In the genomic region with DNA sequence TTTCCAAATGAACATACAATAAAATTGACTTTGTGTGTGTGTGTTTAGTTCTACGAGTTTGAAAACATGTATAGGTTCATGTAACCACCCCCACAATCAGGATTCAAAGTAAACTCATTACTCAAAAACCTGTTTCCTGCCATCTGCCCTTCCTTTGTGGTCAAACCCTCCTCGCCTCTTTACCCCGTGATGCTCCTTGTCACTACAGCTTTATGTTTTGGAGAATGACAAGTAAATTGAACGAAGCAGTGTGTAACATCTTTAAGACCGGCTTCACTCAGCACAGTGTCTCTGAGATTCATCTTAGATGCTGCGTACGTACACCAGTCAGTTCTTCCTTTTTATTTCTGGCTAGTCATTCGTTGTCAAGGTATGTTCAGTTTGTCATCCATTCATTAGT, we compare ENCODE assay signal across 13 cellular contexts. TPM values are rescaled to one million over a fixed set of nuclear protein-coding genes. Genes with fewer than 3 reads are reported as not detected.
DNase-seq lines count a peak whose midpoint lies in the region; ATAC-seq and TF ChIP-seq lines count a peak whose summit lies in the region.
"Had no signal": no experiment of that assay in that cellular context is flagged by ENCODE, and none has a peak within 500 bp of the region (broad histone marks: within the 10 kb centered on the region; RNA-seq: fewer than 3 reads in every experiment).

No MANE protein-coding gene starts in this region.

- no peaks in the 10 kb centered on the region for H3K36me3 ChIP-seq in mammary epithelial cell (ENCODE audit: insufficient read depth, low read length)

- CTCF ChIA-PET in mammary epithelial cell (lab: Charles Lee; ENCODE audit: low non-redundant PET), result no interaction called here

- peak overlapping the region; percentile 74 for H3K4me3 Mint-ChIP-seq in activated naive CD8-positive, alpha-beta T cell

- BruUV-seq in mammary epithelial cell (replicated peaks; lab: Mats Ljungman, UMichigan), result no TSS peak

- peaks cover 36% of the 10 kb centered on the region for H3K4me1 Mint-ChIP-seq in activated naive CD8-positive, alpha-beta T cell (ENCODE audit: low read depth)

- H3K4me1 ChIP-seq in mammary epithelial cell (ENCODE audit: insufficient read depth, low read length), result no peaks in the 10 kb centered on the region
- H3K4me1 ChIP-seq: parathyroid adenoma had no signal

- H3K9me3 Mint-ChIP-seq in activated naive CD8-positive, alpha-beta T cell (ENCODE audit: low read depth), result peaks cover 5% of the 10 kb centered on the region

- H3K27me3 ChIP-seq in mammary epithelial cell (ENCODE audit: insufficient read depth, low read length), result no peaks in the 10 kb centered on the region

- ATAC-seq in HG03354 (IDR thresholded peaks at IDR 0.05; ENCODE audit: poor library complexity, severe bottlenecking, unreplicated experiment), result peak; percentile 55

- no peak overlapping the region for H3K9ac ChIP-seq in mammary epithelial cell (ENCODE audit: insufficient read depth, low read length)
- H3K9ac ChIP-seq: parathyroid adenoma had no signal

- no peaks in the 10 kb centered on the region for H3K9me3 ChIP-seq in mammary epithelial cell (replicated peaks; ENCODE audit: insufficient read depth, low read length)

- TF ChIP-seq CTCF in mammary epithelial cell (conservative IDR thresholded peaks at IDR 0.05 in 1 of 2, IDR thresholded peaks at IDR 0.05 in 1 of 2; ENCODE audit: extremely low read depth in 1 of 2, insufficient read depth in 1 of 2, low read depth in 1 of 2, low read length in 2 of 2), result no peak

- H2AFZ ChIP-seq in mammary epithelial cell (ENCODE audit: low read depth, low read length), result no peak overlapping the region
- H2AFZ ChIP-seq: parathyroid adenoma had no signal

- no peaks in the 10 kb centered on the region for H3K79me2 ChIP-seq in mammary epithelial cell (ENCODE audit: insufficient read depth, low read length)
- H3K79me2 ChIP-seq: parathyroid adenoma had no signal

- H3K27me3 Mint-ChIP-seq in activated naive CD8-positive, alpha-beta T cell, result no peaks in the 10 kb centered on the region

- no peaks in the 10 kb centered on the region for H4K20me1 ChIP-seq in mammary epithelial cell (ENCODE audit: insufficient read depth, low read length)

- peak in 3 of 5 donors; percentile 5 to 92 (median 22) for DNase-seq in T-helper 1 cell
- peak; percentile 9 to 19 for DNase-seq in stimulated activated CD8-positive, alpha-beta memory T cell treated with anti-CD3 and anti-CD28 coated beads, Interleukin-15, amount 100 ng/mL, for 48 hours (ENCODE audit: low read depth in 2 of 2)
- DNase-seq in mammary epithelial cell, result no peak
- DNase-seq in SK-N-DZ (ENCODE audit: low spot score), result no peak
- no peak for DNase-seq in HK-2 (ENCODE audit: unreplicated experiment)
- DNase-seq: DMS 273 treated with DMSO at 0.1 percent for 48 hours; effector CD8-positive, alpha-beta T cell; head of caudate nucleus; NCI-H1105 treated with DMSO at 0.1 percent for 48 hours had no signal

- dilution Hi-C loops in mammary epithelial cell (cut with HindIII; ENCODE audit: low sequenced_read_pairs), result no loop called here

- H3K4me3 ChIP-seq in mammary epithelial cell (replicated peaks in 1 of 3; ENCODE audit: insufficient read depth in 1 of 3, low read depth in 2 of 3, low read length in 3 of 3), result no peak overlapping the region

- H3K4me2 ChIP-seq in mammary epithelial cell (ENCODE audit: insufficient read depth, low read depth, low read length), result no peak overlapping the region

- no peak overlapping the region for H3K27ac ChIP-seq in mammary epithelial cell (ENCODE audit: insufficient read depth, low read depth, low read length)
- H3K27ac ChIP-seq: HL-60, parathyroid adenoma had no signal

- in situ Hi-C loops in mammary epithelial cell (cut with MboI; ENCODE audit: low sequenced_read_pairs in 2 of 2), result no loop called here

- H3K36me3 Mint-ChIP-seq in activated naive CD8-positive, alpha-beta T cell, result peaks cover 2% of the 10 kb centered on the region

- intact Hi-C loops in mammary epithelial cell (cut with micrococcal nuclease), result no loop called here

- peak overlapping the region; percentile 54 for H3K27ac Mint-ChIP-seq in activated naive CD8-positive, alpha-beta T cell

- WGBS in mammary epithelial cell (ENCODE audit: low coverage, missing lambda C conversion rate), result 68% methylated on average over 8 of the region's 8 CpGs

RNA-seq across cellular contexts. Expression of a gene that starts 54.6 kb away (rescaled TPM):
- total RNA-seq in mammary epithelial cell, result 10 to 100 TPM in 1 of 2 donors, 1 to 10 TPM in 1; 1.3 to 88.5 TPM
- polyA plus RNA-seq in mammary epithelial cell, result 20.8 TPM
- 70.7 TPM for polyA minus RNA-seq in mammary epithelial cell
- 23.2 and 23.9 TPM in 2 replicates for polyA plus RNA-seq in SK-N-DZ (2014; cell fraction: cytosol; rRNA removed)
- polyA plus RNA-seq in SK-N-DZ (2014; cell fraction: nucleus; rRNA removed), result 37.5 and 59.2 TPM in 2 replicates

Comparison
In these comparisons a context has a peak if more than half of its experiments do, and no peak if none do; other contexts are left out.
1. DNase-seq: peak in T-helper 1 cell (3 of 5) and stimulated activated CD8-positive, alpha-beta memory T cell treated with anti-CD3 and anti-CD28 coated beads, Interleukin-15, amount 100 ng/mL, for 48 hours (2 of 2); none in mammary epithelial cell (single experiment), SK-N-DZ (single experiment) and HK-2 (single experiment).